In the genomic region with DNA sequence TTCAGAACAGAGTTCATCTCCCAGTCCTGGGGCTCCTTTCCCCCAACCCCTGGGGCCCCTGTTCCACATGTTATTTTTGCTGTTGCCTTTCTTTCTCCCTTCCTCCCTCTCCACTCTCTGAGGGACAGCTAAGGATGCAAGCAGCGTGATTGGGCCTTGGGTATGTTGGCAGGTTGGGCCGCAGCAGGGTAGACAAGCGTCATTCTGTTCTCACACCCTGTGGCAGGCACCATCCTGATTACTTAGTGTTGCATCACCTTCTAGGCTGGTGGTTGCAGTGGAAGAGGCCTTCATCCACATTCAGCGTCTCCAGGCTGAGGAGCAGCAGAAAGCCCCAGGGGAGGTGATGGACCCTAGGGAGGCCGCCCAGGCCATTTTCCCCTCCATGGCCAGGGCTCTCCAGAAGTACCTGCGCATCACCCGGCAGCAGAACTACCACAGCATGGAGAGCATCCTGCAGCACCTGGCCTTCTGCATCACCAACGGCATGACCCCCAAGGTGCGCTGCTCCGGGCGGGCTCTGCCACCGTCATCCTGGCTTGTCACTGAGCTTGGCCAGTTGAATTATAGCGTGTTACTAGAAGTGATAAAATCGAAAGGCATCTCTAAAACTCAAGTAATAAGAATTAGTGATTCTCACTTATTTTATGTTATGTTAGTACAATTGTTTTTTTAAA, we compare ENCODE assay signal across 27 cellular contexts.
"Had no signal": no experiment of that assay in that cellular context is flagged by ENCODE, and none has a peak within 500 bp of the region (broad histone marks: within the 10 kb centered on the region; RNA-seq: fewer than 3 reads in every experiment).

No MANE protein-coding gene starts in this region.

- H3K9ac ChIP-seq: parathyroid adenoma had no signal

- H3K4me1 ChIP-seq: foreskin keratinocyte, parathyroid adenoma, upper lobe of right lung had no signal

- DNase-seq: activated CD4-positive, alpha-beta memory T cell treated with anti-CD3 and anti-CD28 coated beads, Interleukin-2, amount 10 ng/mL, durations not matched to agents 7 days and 5 days; activated CD4-positive, alpha-beta T cell treated with anti-CD3 and anti-CD28 coated beads, Interleukin-2, amount 10 ng/mL, durations not matched to agents 7 days and 5 days; activated CD8-positive, alpha-beta memory T cell treated with anti-CD3 and anti-CD28 coated beads, Interleukin-2, amount 50 U/mL, for 48 hours; activated naive CD4-positive, alpha-beta T cell; activated T-cell treated with anti-CD3 and anti-CD28 coated beads, Interleukin-2, amount 50 U/mL, for 24 hours; anterior cingulate cortex; endodermal cell; foreskin keratinocyte; heart left ventricle; midbrain; naive thymus-derived CD8-positive, alpha-beta T cell; occipital lobe; stimulated activated CD4-positive, alpha-beta T cell treated with anti-CD3 and anti-CD28 coated beads, Interleukin-1b, Interleukin-23, amount 100 ng/mL, for 48 hours; stimulated activated CD4-positive, alpha-beta T cell treated with anti-CD3 and anti-CD28 coated beads, Interleukin-4, amount 100 ng/mL, for 4 hours; stimulated activated CD8-positive, alpha-beta memory T cell treated with anti-CD3 and anti-CD28 coated beads, Interleukin-4, amount 100 ng/mL, for 48 hours; SW 1271; T-helper 17 cell; T1000; tibial artery; upper lobe of right lung had no signal

- ATAC-seq: activated CD4-positive, CD25-positive, alpha-beta regulatory T cell treated with anti-CD3 and anti-CD28 coated beads, Interleukin-2, amount 50 U/mL, for 24 hours; foreskin keratinocyte; heart left ventricle; naive thymus-derived CD8-positive, alpha-beta T cell; stimulated activated memory B cell treated with anti-CD40 and anti-IgM and Interleukin-4, amounts not matched to agents 10 μg/mL and 1 μg/mL and 100 μg/mL, for 72 hours; T-helper 17 cell; upper lobe of right lung had no signal

- H2AFZ ChIP-seq: parathyroid adenoma had no signal

- H3K4me2 ChIP-seq: smooth muscle cell had no signal

- H3K27me3 ChIP-seq: esophagus muscularis mucosa, foreskin keratinocyte, heart left ventricle, right atrium auricular region, suprapubic skin, tibial artery, upper lobe of right lung had no signal

- H3K27ac ChIP-seq: esophagus muscularis mucosa, foreskin keratinocyte, heart left ventricle, parathyroid adenoma, right atrium auricular region, suprapubic skin, tibial artery, upper lobe of right lung had no signal

- H3K9me3 ChIP-seq: esophagus muscularis mucosa, heart left ventricle, right atrium auricular region, suprapubic skin, tibial artery, upper lobe of right lung had no signal

- H3K4me3 ChIP-seq: esophagus muscularis mucosa, heart left ventricle, right atrium auricular region, smooth muscle cell, suprapubic skin, tibial artery, upper lobe of right lung had no signal
